In genomic region chr3:190517696-190518095, GRCh38 we compare ENCODE assay signal across 12 cellular contexts. TPM values are rescaled to one million over a fixed set of nuclear protein-coding genes. Genes with fewer than 3 reads are reported as not detected.
DNase-seq lines count a peak whose midpoint lies in the region; ATAC-seq and TF ChIP-seq lines count a peak whose summit lies in the region.
"Had no signal": no experiment of that assay in that cellular context is flagged by ENCODE, and none has a peak within 500 bp of the region (broad histone marks: within the 10 kb centered on the region; RNA-seq: fewer than 3 reads in every experiment).

No MANE protein-coding gene starts in this region.

- ATAC-seq in RWPE2 (ENCODE audit: low read depth) (peak; percentile 24; the same call in 2 of the 3 replicates), left cardiac atrium (no peak), HG03439 (IDR thresholded peaks at IDR 0.05; ENCODE audit: unreplicated experiment) (no peak)

- H3K9me3 ChIP-seq in A673 (ENCODE audit: low read depth, low read length, poor library complexity, severe bottlenecking) (no peaks in the 10 kb centered on the region), RWPE2 (ENCODE audit: severe bottlenecking) (no peaks in the 10 kb centered on the region), stomach (no peaks in the 10 kb centered on the region)

- peak overlapping the region; percentile 84 for H3K27ac ChIP-seq in A673 (ENCODE audit: low read depth, low read length, poor library complexity, severe bottlenecking)
- peak overlapping the region; percentile 58 for H3K27ac ChIP-seq in RWPE2 (ENCODE audit: poor library complexity, severe bottlenecking)
- H3K27ac ChIP-seq in stomach = no peak overlapping the region
- H3K27ac ChIP-seq: VCaP had no signal

- peak overlapping the region; percentile 87 for H3K4me3 ChIP-seq in A673 (ENCODE audit: low read depth, low read length, poor library complexity, severe bottlenecking)
- no peak overlapping the region for H3K4me3 ChIP-seq in RWPE2 (ENCODE audit: severe bottlenecking)
- H3K4me3 ChIP-seq in fibroblast of villous mesenchyme (ENCODE audit: low read depth, low read length) = no peak overlapping the region
- H3K4me3 ChIP-seq in stomach = no peak overlapping the region

- DNase-seq in A673 (ENCODE audit: low spot score) (peak; percentile 84), HCEC 1CT (peak; percentile 81), RWPE2 (ENCODE audit: low spot score) (no peak), fibroblast of villous mesenchyme (ENCODE audit: low read depth) (peak; percentile 65), left cardiac atrium (no peak), mesenteric fat pad (ENCODE audit: low spot score) (no peak), stomach (no peak)
- DNase-seq: aorta, naive B cell, NCI-H2107 had no signal

- TF ChIP-seq CTCF in A673 (conservative IDR thresholded peaks at IDR 0.05; ENCODE audit: low read depth, low read length) (0 out of 2 replicates have a peak, but pooled peaks have one; percentile 1), RWPE2 (IDR thresholded peaks at IDR 0.05; ENCODE audit: poor library complexity, severe bottlenecking) (peak; percentile 34), fibroblast of villous mesenchyme (IDR thresholded peaks at IDR 0.05; ENCODE audit: insufficient read depth, low read depth, low read length) (peak; percentile 4), stomach (IDR thresholded peaks at IDR 0.05) (no peak)

- peaks cover 49% of the 10 kb centered on the region for H3K36me3 ChIP-seq in A673 (ENCODE audit: insufficient read depth, low read length, poor library complexity, severe bottlenecking)
- peaks cover 54% of the 10 kb centered on the region for H3K36me3 ChIP-seq in RWPE2 (ENCODE audit: low read depth)
- H3K36me3 ChIP-seq in stomach = no peaks in the 10 kb centered on the region

- BruUV-seq in A673 (replicated peaks; lab: Mats Ljungman, UMichigan) = no TSS peak

- no peak for TF ChIP-seq POLR2A in stomach (IDR thresholded peaks at IDR 0.05)

- no peak for TF ChIP-seq EP300 in stomach (IDR thresholded peaks at IDR 0.05)

- POLR2A ChIA-PET in A673 (lab: Charles Lee; ENCODE audit: low non-redundant PET) = interaction anchor here (0.7 kb wide), 1 partner anchor 1022 kb away, joined by 17 read pairs; no protein-coding TSS in a partner anchor

- CTCF ChIA-PET in A673 (lab: Charles Lee) = no interaction called here

- intact Hi-C loops in A673 (cut with micrococcal nuclease; ENCODE audit: unreplicated experiment) = loop anchor here (5.0 to 10.0 kb wide), 2 partner anchors 80 to 553 kb away; no protein-coding TSS in a partner anchor
- intact Hi-C loops in left cardiac atrium (cut with DNase I) = no loop called here
- intact Hi-C loops in stomach (cut with DNase I; ENCODE audit: low total_unique reads) = no loop called here

- 72 to 80% (median 77%) methylated on average over 3 of the region's 3 CpGs for WGBS in stomach, 5 donors

- H3K4me1 ChIP-seq in A673 (ENCODE audit: insufficient read depth, low read length, poor library complexity, severe bottlenecking) (peaks cover 68% of the 10 kb centered on the region), RWPE2 (ENCODE audit: insufficient read depth, poor library complexity, severe bottlenecking) (peaks cover 47% of the 10 kb centered on the region), stomach (peaks cover 9 to 30% (median 17%) of the 10 kb centered on the region in 4 donors)

- H3K27me3 ChIP-seq in A673 (replicated peaks; ENCODE audit: insufficient read depth, low read depth, low read length, poor library complexity) (no peaks in the 10 kb centered on the region), RWPE2 (ENCODE audit: insufficient read depth, poor library complexity, severe bottlenecking) (no peaks in the 10 kb centered on the region), stomach (no peaks in the 10 kb centered on the region)

RNA-seq across cellular contexts. Expression of gene IL1RAP, which starts 3.8 kb away (rescaled TPM):
- 207 and 233 TPM in 2 replicates for total RNA-seq in A673 (2021)
- 13.2 and 28.1 TPM in 2 replicates for total RNA-seq in fibroblast of villous mesenchyme
- total RNA-seq in left cardiac atrium = 10 to 100 TPM in 1 of 2 donors, 1 to 10 TPM in 1; 7.1 to 14.7 TPM
- 21.5 TPM for total RNA-seq in mesenteric fat pad
- total RNA-seq in stomach = 10 to 100 TPM in 2 of 5 donors, 1 to 10 TPM in 1, not detected in 2; 9.1 to 54.8 (median 19.1) TPM
- 1 to 10 TPM in 2 of 3 donors, under 1 TPM in 1; 0.76 to 3.5 (median 2.4) TPM for polyA plus RNA-seq in stomach

Comparison
In these comparisons a context has a peak if more than half of its experiments do, and no peak if none do; other contexts are left out.
1. DNase-seq: peak in A673 (single experiment), HCEC 1CT (single experiment) and fibroblast of villous mesenchyme (single experiment); none in RWPE2 (single experiment), left cardiac atrium (single experiment), mesenteric fat pad (single experiment) and stomach (single experiment).
2. H3K27ac ChIP-seq: peak in A673 (single experiment) and RWPE2 (single experiment); none in stomach (0 of 5).
3. CTCF ChIP-seq: peak in A673 (single experiment), RWPE2 (single experiment) and fibroblast of villous mesenchyme (single experiment); none in stomach (0 of 7).